Comparison of ENCODE assay signal across 20 cellular contexts in the genomic region with DNA sequence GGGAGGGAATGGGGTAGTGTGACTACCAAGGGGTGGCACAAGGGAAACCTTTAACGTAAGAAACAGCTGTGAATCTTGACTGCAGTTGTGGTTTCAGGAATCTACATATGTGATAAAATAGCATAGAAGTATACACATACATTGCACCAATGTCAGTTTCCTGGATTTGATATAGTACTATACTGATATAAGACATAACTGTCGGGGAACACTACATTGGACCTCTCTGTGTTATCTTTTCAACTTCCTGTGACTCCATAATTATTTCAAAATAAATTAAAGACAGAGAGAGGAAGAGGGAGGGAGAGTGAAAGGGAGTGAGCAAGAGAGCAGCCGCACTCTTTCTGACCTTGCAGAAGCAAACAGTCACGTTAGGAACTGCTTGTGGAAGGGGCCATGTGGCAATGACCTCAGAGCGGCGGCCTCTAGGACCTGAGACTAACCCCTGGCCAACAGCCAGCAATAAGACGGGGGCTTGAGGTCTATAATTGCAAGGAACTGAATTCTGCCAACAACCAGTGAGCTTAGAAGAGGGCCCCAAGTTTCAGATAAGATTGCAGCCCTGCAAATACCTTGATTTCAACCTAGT. TPM values are rescaled to one million over a fixed set of nuclear protein-coding genes. Genes with fewer than 3 reads are reported as not detected.
DNase-seq lines count a peak whose midpoint lies in the region; ATAC-seq and TF ChIP-seq lines count a peak whose summit lies in the region.
"Had no signal": no experiment of that assay in that cellular context is flagged by ENCODE, and none has a peak within 500 bp of the region (broad histone marks: within the 10 kb centered on the region; RNA-seq: fewer than 3 reads in every experiment).

No MANE protein-coding gene starts in this region.

- peak; percentile 59 for DNase-seq in SKM-1 treated with dmso at 0.1 percent for 144 hours (lab: John Stamatoyannopoulos, UW; ENCODE audit: unreplicated experiment)
- DNase-seq in left kidney (ENCODE audit: low read depth, low spot score): peak; percentile 13
- no peak for DNase-seq in type B pancreatic cell (ENCODE audit: extremely low spot score, unreplicated experiment)
- DNase-seq in NCI-H2171 (lab: John Stamatoyannopoulos, UW): no peak
- no peak for DNase-seq in pons (ENCODE audit: low spot score)
- DNase-seq: C1 segment of cervical spinal cord; Calu3; CD4-positive, alpha-beta memory T cell; COR-L47; DMS53; DMS79 treated with DMSO at 0.1 percent for 48 hours; GF-D8; GM23248; H7; HCEC 1CT had no signal

- H3K36me3 Mint-ChIP-seq in type B pancreatic cell: no peaks in the 10 kb centered on the region
- H3K36me3 Mint-ChIP-seq: CD4-positive, alpha-beta memory T cell had no signal

- H3K27me3 Mint-ChIP-seq in type B pancreatic cell: no peaks in the 10 kb centered on the region

- H3K4me1 ChIP-seq in liver (ENCODE audit: control insufficient read depth in 4 of 4, insufficient read depth in 4 of 4, low read length in 3 of 4): no peaks in the 10 kb centered on the region

- no peak overlapping the region for H3K9ac ChIP-seq in liver (ENCODE audit: low read depth in 1 of 2, low read length in 2 of 2)
- H3K9ac ChIP-seq: GM23248 had no signal

- H3K4me1 Mint-ChIP-seq in type B pancreatic cell (ENCODE audit: unreplicated experiment): peaks cover 10% of the 10 kb centered on the region
- H3K4me1 Mint-ChIP-seq: CD4-positive, alpha-beta memory T cell had no signal

- no peak overlapping the region for H3K4me3 ChIP-seq in liver (ENCODE audit: low read depth in 1 of 3, low read length in 3 of 3)
- H3K4me3 ChIP-seq: GM23248 had no signal

- H3K9me3 ChIP-seq in liver (ENCODE audit: control insufficient read depth in 4 of 4, low read length in 3 of 4): peaks cover 0 to 2% (median 0%) of the 10 kb centered on the region in 4 donors

- H3K4me3 Mint-ChIP-seq in type B pancreatic cell: peak overlapping the region; percentile 12
- H3K4me3 Mint-ChIP-seq: CD4-positive, alpha-beta memory T cell had no signal

- WGBS in liver: 36% methylated on average over 7 of the region's 7 CpGs

- no peak for TF ChIP-seq CTCF in liver (IDR thresholded peaks at IDR 0.05; ENCODE audit: low read depth, low read length, missing input control)
- no peak for TF ChIP-seq CTCF in type B pancreatic cell (conservative IDR thresholded peaks at IDR 0.05)

- no peak for TF ChIP-seq RAD21 in liver (IDR thresholded peaks at IDR 0.05)

- H3K27me3 ChIP-seq in liver (ENCODE audit: control insufficient read depth in 4 of 4, insufficient read depth in 4 of 4, low read length in 3 of 4): peaks cover 0 to 2% (median 0%) of the 10 kb centered on the region in 4 donors

- ATAC-seq in GM18498 (IDR thresholded peaks at IDR 0.05; ENCODE audit: unreplicated experiment) (no peak), GM18511 (IDR thresholded peaks at IDR 0.05; ENCODE audit: unreplicated experiment) (no peak)

- no peaks in the 10 kb centered on the region for H3K9me3 Mint-ChIP-seq in type B pancreatic cell
- H3K9me3 Mint-ChIP-seq: CD4-positive, alpha-beta memory T cell had no signal

- H3K27ac ChIP-seq in liver (ENCODE audit: low read depth in 1 of 2, low read length in 2 of 2): no peak overlapping the region
- H3K27ac ChIP-seq: GM23248 had no signal

- no peaks in the 10 kb centered on the region for H3K36me3 ChIP-seq in liver (ENCODE audit: control insufficient read depth in 4 of 4, insufficient read depth in 3 of 4, low read depth in 1 of 4, low read length in 3 of 4)

- no peak overlapping the region for H3K27ac Mint-ChIP-seq in type B pancreatic cell
- H3K27ac Mint-ChIP-seq: CD4-positive, alpha-beta memory T cell had no signal

TF ChIP-seq in liver, 16 proteins besides CTCF, POLR2A, EP300 and RAD21:
- TF ChIP-seq NR2F2 (IDR thresholded peaks at IDR 0.05): peak; percentile 68
- peak; percentile 22 to 36 for TF ChIP-seq RXRA (IDR thresholded peaks at IDR 0.05)
- TF ChIP-seq GABPA (IDR thresholded peaks at IDR 0.05 in 1 of 2, conservative IDR thresholded peaks at IDR 0.05 in 1 of 2): no peak
- TF ChIP-seq EGR1 (IDR thresholded peaks at IDR 0.05; ENCODE audit: low read depth in 2 of 2): no peak
- TF ChIP-seq JUND (IDR thresholded peaks at IDR 0.05): no peak

RNA-seq across cellular contexts. Expression of a gene that starts 47.4 kb away (rescaled TPM):
- total RNA-seq in liver (under 1 TPM in 1 of 2 donors, not detected in 1; 0.08 TPM), type B pancreatic cell (ENCODE audit: low replicate concordance) (1.8 and 3.4 TPM in 2 replicates)
- under 1 TPM in 1 of 2 donors, not detected in 1; 0.18 TPM for polyA plus RNA-seq in liver
- total RNA-seq: A172; CD4-positive, alpha-beta memory T cell; GM23248 had no signal
- polyA plus RNA-seq: BJ, GM23248 had no signal

Comparison
In these comparisons a context has a peak if more than half of its experiments do, and no peak if none do; other contexts are left out.
1. DNase-seq: peak in SKM-1 treated with dmso at 0.1 percent for 144 hours (single experiment) and left kidney (single experiment); none in type B pancreatic cell (single experiment), NCI-H2171 (single experiment) and pons (single experiment).